In genomic region chr9:38039907-38040682, GRCh38 we compare ENCODE assay signal across 2 cellular contexts.
TF ChIP-seq lines count a peak whose summit lies in the region.

No MANE protein-coding gene starts in this region.

TF ChIP-seq in SK-N-SH, 30 proteins besides CTCF, POLR2A, EP300 and RAD21 (continued from another document):
- TF ChIP-seq USF1 (IDR thresholded peaks at IDR 0.05; ENCODE audit: borderline replicate concordance, low read depth) (no peak), FOXJ3 (CRISPR knock-in tag; IDR thresholded peaks at IDR 0.05) (no peak), MEF2A (IDR thresholded peaks at IDR 0.05; ENCODE audit: borderline replicate concordance, low read depth) (no peak), SMC3 (IDR thresholded peaks at IDR 0.05; ENCODE audit: low read depth, low read length) (no peak), GATA2 (CRISPR knock-in tag; IDR thresholded peaks at IDR 0.05) (no peak), FOXM1 (IDR thresholded peaks at IDR 0.05; ENCODE audit: low read depth) (no peak), PBX3 (IDR thresholded peaks at IDR 0.05) (no peak), TEAD4 (IDR thresholded peaks at IDR 0.05; ENCODE audit: borderline replicate concordance, insufficient read depth) (no peak), TCF12 (IDR thresholded peaks at IDR 0.05) (no peak), YY1 (IDR thresholded peaks at IDR 0.05; ENCODE audit: low read depth) (no peak)
TF ChIP-seq in SK-N-SH: peak in this region for 0.

TF ChIP-seq in SK-N-SH treated with all-trans-retinoic acid at 6 μM for 48 hours, 23 proteins besides CTCF, POLR2A, EP300 and RAD21 (continued from another document):
- TF ChIP-seq TSHZ2 (CRISPR knock-in tag; IDR thresholded peaks at IDR 0.05) = no peak
- TF ChIP-seq ZNF8 (CRISPR knock-in tag; IDR thresholded peaks at IDR 0.05) = no peak
- no peak for TF ChIP-seq CSRNP3 (CRISPR knock-in tag; IDR thresholded peaks at IDR 0.05)
- no peak for TF ChIP-seq ZFP3 (CRISPR knock-in tag; IDR thresholded peaks at IDR 0.05)
- TF ChIP-seq ARNTL (CRISPR knock-in tag; IDR thresholded peaks at IDR 0.05; ENCODE audit: borderline replicate concordance, low read depth) = no peak
- TF ChIP-seq ESRRG (CRISPR knock-in tag; IDR thresholded peaks at IDR 0.05) = no peak
- no peak for TF ChIP-seq GLIS3 (CRISPR knock-in tag; IDR thresholded peaks at IDR 0.05)
- TF ChIP-seq OSR1 (CRISPR knock-in tag; IDR thresholded peaks at IDR 0.05) = no peak
- TF ChIP-seq PPARA (CRISPR knock-in tag; IDR thresholded peaks at IDR 0.05; ENCODE audit: borderline replicate concordance) = no peak
